Comparison of ENCODE assay signal across 11 cellular contexts in the genomic region with DNA sequence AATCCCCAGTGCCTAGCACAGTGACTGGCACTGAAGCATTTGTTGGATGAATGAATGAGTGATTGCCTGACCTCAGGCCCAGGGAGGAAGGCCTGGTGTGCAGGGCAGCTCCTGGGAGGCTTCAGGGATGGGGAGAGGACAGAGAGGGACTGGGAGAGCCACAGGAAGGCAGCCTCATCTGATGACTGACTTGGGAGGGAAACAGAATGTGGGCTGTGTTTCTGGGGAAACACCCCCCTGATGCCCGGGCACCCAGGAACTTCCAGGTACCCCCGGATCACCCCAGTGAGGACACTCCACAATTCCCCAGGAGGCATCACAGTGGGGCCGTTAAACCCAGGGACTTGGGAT.
DNase-seq lines count a peak whose midpoint lies in the region; ATAC-seq and TF ChIP-seq lines count a peak whose summit lies in the region.
"Had no signal": no experiment of that assay in that cellular context is flagged by ENCODE, and none has a peak within 500 bp of the region (broad histone marks: within the 10 kb centered on the region; RNA-seq: fewer than 3 reads in every experiment).

No MANE protein-coding gene starts in this region.

- H2AFZ ChIP-seq in trophoblast cell (ENCODE audit: insufficient read depth, low read length, poor library complexity): peak overlapping the region; percentile 84

- intact Hi-C loops in CD14-positive monocyte (cut with micrococcal nuclease): loop anchor here in 1 of 2 donors (5.0 kb wide), 1 partner anchor 75 kb away; no protein-coding TSS in a partner anchor

- no peaks in the 10 kb centered on the region for H3K9me3 Mint-ChIP-seq in CD14-positive monocyte

- H3K27me3 ChIP-seq in SJSA1 (replicated peaks) (no peaks in the 10 kb centered on the region), esophagus (ENCODE audit: control insufficient read depth in 1 of 2, insufficient read depth in 2 of 2, low read length in 2 of 2) (no peaks in the 10 kb centered on the region), trophoblast cell (ENCODE audit: insufficient read depth, low read length) (no peaks in the 10 kb centered on the region)
- H3K27me3 ChIP-seq: MG63 had no signal

- peak overlapping the region; percentile 98 for H4K12ac ChIP-seq in trophoblast cell (ENCODE audit: low read depth, low read length)

- H3K4me3 ChIP-seq in SJSA1: no peak overlapping the region
- H3K4me3 ChIP-seq in esophagus (ENCODE audit: low read depth in 1 of 2, low read length in 2 of 2): no peak overlapping the region
- H3K4me3 ChIP-seq in trophoblast cell (ENCODE audit: low read depth, low read length): no peak overlapping the region

- peak overlapping the region; percentile 100 for H2BK12ac ChIP-seq in trophoblast cell (ENCODE audit: low read length)

- 0 out of 2 replicates have a peak, but pooled peaks cover 3% of the 10 kb centered on the region for H3K9me3 ChIP-seq in SJSA1 (replicated peaks)
- no peaks in the 10 kb centered on the region for H3K9me3 ChIP-seq in esophagus (ENCODE audit: control insufficient read depth in 2 of 2, insufficient read depth in 1 of 2, low read depth in 1 of 2, low read length in 1 of 2)
- no peaks in the 10 kb centered on the region for H3K9me3 ChIP-seq in trophoblast cell (ENCODE audit: insufficient read depth, low read depth, low read length)
- H3K9me3 ChIP-seq: MG63 had no signal

- H3K4me3 Mint-ChIP-seq in CD14-positive monocyte: peak overlapping the region in 1 of 2 donors; percentile 57

- peak overlapping the region; percentile 99 for H3K4ac ChIP-seq in trophoblast cell (ENCODE audit: low read depth, low read length)

- WGBS in esophagus, 2 donors: 55 to 63% methylated on average over 3 of the region's 3 CpGs
- no CpG with 5 or more reads among the region's 3 CpGs for WGBS in trophoblast cell (ENCODE audit: extremely low coverage, insufficient coverage, insufficient read length)

- H2AK5ac ChIP-seq in trophoblast cell (ENCODE audit: low read length): peak overlapping the region; percentile 99

- no peak for TF ChIP-seq POLR2A in GM18505 (IDR thresholded peaks at IDR 0.05; ENCODE audit: borderline replicate concordance, extremely low read depth, insufficient read depth, insufficient read length)

- peak overlapping the region; percentile 98 for H2BK5ac ChIP-seq in trophoblast cell (ENCODE audit: low read depth, low read length, poor library complexity)

- peaks cover 67% of the 10 kb centered on the region for H3K4me1 Mint-ChIP-seq in CD14-positive monocyte

- H4K91ac ChIP-seq in trophoblast cell (ENCODE audit: low read depth, low read length): peak overlapping the region; percentile 100

- TF ChIP-seq CTCF in CD14-positive monocyte (IDR thresholded peaks at IDR 0.05): no peak

- H3K4me1 ChIP-seq in SJSA1 (replicated peaks): peaks cover 67% of the 10 kb centered on the region
- H3K4me1 ChIP-seq in esophagus (ENCODE audit: control insufficient read depth in 2 of 2, insufficient read depth in 2 of 2, low read length in 1 of 2): peaks cover 19 to 38% of the 10 kb centered on the region in 2 donors
- peaks cover 64 to 72% of the 10 kb centered on the region in 2 experiments for H3K4me1 ChIP-seq in trophoblast cell (ENCODE audit: control insufficient read depth in 1 of 2, insufficient read depth in 2 of 2, low read length in 2 of 2)

- peak overlapping the region; percentile 100 for H2BK120ac ChIP-seq in trophoblast cell (ENCODE audit: insufficient read depth, low read length, poor library complexity)

- H3K27me3 Mint-ChIP-seq in CD14-positive monocyte (ENCODE audit: low read depth in 3 of 3): peaks cover 5 to 12% (median 9%) of the 10 kb centered on the region in 3 donors

- H3K9ac ChIP-seq in trophoblast cell (ENCODE audit: low read length): peak overlapping the region; percentile 2

- H3K36me3 ChIP-seq in SJSA1 (peaks cover 19% of the 10 kb centered on the region), esophagus (ENCODE audit: control insufficient read depth in 2 of 2, insufficient read depth in 2 of 2, low read length in 1 of 2) (no peaks in the 10 kb centered on the region), trophoblast cell (ENCODE audit: control insufficient read depth in 1 of 2, insufficient read depth in 2 of 2, low read length in 2 of 2) (peaks cover 0 to 3% of the 10 kb centered on the region in 2 experiments)

- H3K36me3 Mint-ChIP-seq in CD14-positive monocyte: peaks cover 15 to 20% of the 10 kb centered on the region in 2 donors

- no peak overlapping the region for H3K4me2 ChIP-seq in trophoblast cell (ENCODE audit: low read length)

- peak overlapping the region; percentile 99 for H4K8ac ChIP-seq in trophoblast cell (ENCODE audit: low read depth, low read length)

- peak overlapping the region; percentile 99 for H3K18ac ChIP-seq in trophoblast cell (ENCODE audit: low read length)

- peaks cover 43% of the 10 kb centered on the region for H3K79me2 ChIP-seq in trophoblast cell (ENCODE audit: control insufficient read depth, insufficient read depth, low read length, poor library complexity)

- H3K23ac ChIP-seq in trophoblast cell (ENCODE audit: low read length): no peak overlapping the region

- DNase-seq in CD14-positive monocyte (ENCODE audit: low spot score) (no peak), SJSA1 (ENCODE audit: low read depth in 1 of 2, low spot score in 2 of 2) (no peak), trophoblast cell (no peak), nucleus accumbens (lab: John Stamatoyannopoulos, UW) (no peak), T-helper 9 cell (no peak)
- DNase-seq: GDM1, T1000 had no signal

- peak overlapping the region; percentile 91; the same call in 1 of the 2 replicates for H3K27ac ChIP-seq in SJSA1
- H3K27ac ChIP-seq in esophagus (ENCODE audit: low read depth in 2 of 2, low read length in 1 of 2): peak overlapping the region; percentile 99
- H3K27ac ChIP-seq in trophoblast cell (ENCODE audit: low read depth, low read length): peak overlapping the region; percentile 100

- H3K14ac ChIP-seq in trophoblast cell (ENCODE audit: low read length): peak overlapping the region; percentile 99

- ATAC-seq in HG03139 (IDR thresholded peaks at IDR 0.05; ENCODE audit: unreplicated experiment) (no peak), GM18505 (IDR thresholded peaks at IDR 0.05; ENCODE audit: unreplicated experiment) (no peak)

- peak overlapping the region in 6 of 7 donors; percentile 89 to 100 (median 98) for H3K27ac Mint-ChIP-seq in CD14-positive monocyte

- H3K79me1 ChIP-seq in trophoblast cell (ENCODE audit: low read length): peaks cover 80% of the 10 kb centered on the region
